In genomic region chr1:182015360-182015759, GRCh38 we compare ENCODE assay signal across 20 cellular contexts. TPM values are rescaled to one million over a fixed set of nuclear protein-coding genes. Genes with fewer than 3 reads are reported as not detected.
DNase-seq lines count a peak whose midpoint lies in the region; ATAC-seq, FAIRE-seq and TF ChIP-seq lines count a peak whose summit lies in the region.
"Had no signal": no experiment of that assay in that cellular context is flagged by ENCODE, and none has a peak within 500 bp of the region (broad histone marks: within the 10 kb centered on the region; RNA-seq: fewer than 3 reads in every experiment).

No MANE protein-coding gene starts in this region.

- CTCF ChIA-PET in GM12878 (lab: Yijun Ruan, JAX): interaction anchor here (1.1 kb wide), 1 partner anchor 9 kb away, joined by 4 read pairs; no protein-coding TSS in a partner anchor

- SMC1A ChIA-PET in GM12878 (lab: Charles Lee; ENCODE audit: uncharacterized antibody, unreplicated experiment): no interaction called here

- no peaks in the 10 kb centered on the region for H3K79me2 ChIP-seq in GM12878 (ENCODE audit: control insufficient read depth, insufficient read depth, low read length)

- peak; percentile 28 for TF ChIP-seq RAD21 in GM12878 (IDR thresholded peaks at IDR 0.05; ENCODE audit: insufficient read depth, low read depth, low read length)

- no peak overlapping the region for H3K4me2 ChIP-seq in GM12878 (ENCODE audit: control insufficient read depth, insufficient read depth)

- DNase-seq in heart left ventricle (no peak), Right ventricle myocardium inferior (ENCODE audit: missing footprints) (no peak), Kasumi-1 (lab: John Stamatoyannopoulos, UW) (peak; percentile 7 to 15), GM12878 (ENCODE audit: low read depth, low spot score) (no peak), DMS114 treated with DMSO at 0.1 percent for 48 hours (lab: John Stamatoyannopoulos, UW; ENCODE audit: unreplicated experiment) (no peak), NCI-H1436 (lab: John Stamatoyannopoulos, UW) (no peak), NCI-H524 (lab: John Stamatoyannopoulos, UW) (no peak)
- DNase-seq: activated CD4-positive, alpha-beta T cell treated with anti-CD3 and anti-CD28 coated beads, Interleukin-2, amount 50 U/mL, for 4 hours; activated naive CD8-positive, alpha-beta T cell treated with anti-CD3 and anti-CD28 coated beads, Interleukin-2, amount 50 U/mL, for 24 hours; activated T-cell treated with anti-CD3 and anti-CD28 coated beads, Interleukin-2, amount 50 U/mL, for 72 hours; caudate nucleus; DMS153; kidney; NCI-H1105 treated with DMSO at 0.1 percent for 48 hours; RPMI8226; stomach; T-helper 9 cell had no signal

- no peak overlapping the region for H3K9ac ChIP-seq in GM12878 (ENCODE audit: control insufficient read depth, insufficient read depth, low read length)

- 75 to 81% (median 77%) methylated on average over 2 of the region's 2 CpGs for WGBS in heart left ventricle, 4 donors
- 13% methylated on average over 2 of the region's 2 CpGs for WGBS in GM12878 (ENCODE audit: insufficient coverage, insufficient replicate concordance, low lambda C conversion rate, missing lambda C conversion rate)

- TF ChIP-seq CTCF in heart left ventricle (IDR thresholded peaks at IDR 0.05) (peak in 8 of 12 donors; percentile 12 to 45 (median 30)), GM12878 (IDR thresholded peaks at IDR 0.05 in 2 of 3, conservative IDR thresholded peaks at IDR 0.05 in 1 of 3; ENCODE audit: control insufficient read depth in 2 of 3, extremely low read depth in 1 of 3, insufficient read depth in 1 of 3, low read depth in 3 of 3, low read length in 3 of 3) (0 out of 6 replicates have a peak, but pooled peaks of 2 of the 3 experiments have one; percentile 4 to 12)

- POLR2A ChIA-PET in GM12878 (lab: Charles Lee): no interaction called here

- TF ChIP-seq POLR2A in heart left ventricle (IDR thresholded peaks at IDR 0.05): no peak
- TF ChIP-seq POLR2A in GM12878 (IDR thresholded peaks at IDR 0.05; ENCODE audit: low read depth, low read length): no peak

- no peak for FAIRE-seq in GM12878 (lab: Jason Lieb, UNC)
- FAIRE-seq: endometrium, kidney had no signal

- ATAC-seq in heart left ventricle (no peak), Right ventricle myocardium inferior (no peak), GM12878 (peak; percentile 45; the same call in 1 of the 3 replicates), GM18498 (IDR thresholded peaks at IDR 0.05; ENCODE audit: unreplicated experiment) (no peak)
- ATAC-seq: activated naive CD8-positive, alpha-beta T cell treated with anti-CD3 and anti-CD28 coated beads, Interleukin-2, amount 50 U/mL, for 24 hours; activated T-cell treated with anti-CD3 and anti-CD28 coated beads, Interleukin-2, amount 50 U/mL, for 72 hours had no signal

- no TSS peak for BruUV-seq in GM12878 (replicated peaks; lab: Mats Ljungman, UMichigan)

- H3K9me3 ChIP-seq in heart left ventricle (peaks cover 0 to 30% (median 5%) of the 10 kb centered on the region in 12 donors), GM12878 (replicated peaks; ENCODE audit: control insufficient read depth, insufficient read depth, low read length) (no peaks in the 10 kb centered on the region)

- H3K27ac ChIP-seq in heart left ventricle (no peak overlapping the region), GM12878 (ENCODE audit: control insufficient read depth, insufficient read depth) (no peak overlapping the region)
- H3K27ac ChIP-seq: stomach had no signal

- H2AFZ ChIP-seq in GM12878 (ENCODE audit: control insufficient read depth, low read depth, low read length): no peak overlapping the region

- H3K27me3 ChIP-seq in heart left ventricle: no peaks in the 10 kb centered on the region
- H3K27me3 ChIP-seq in GM12878 (replicated peaks in 1 of 2; ENCODE audit: control insufficient read depth in 2 of 2, insufficient read depth in 2 of 2, low read length in 1 of 2): no peaks in the 10 kb centered on the region
- H3K27me3 ChIP-seq: stomach had no signal

- RAD21 ChIA-PET in GM12878 (lab: Charles Lee; ENCODE audit: unreplicated experiment): no interaction called here

- intact Hi-C loops in heart left ventricle (cut with DNase I): no loop called here
- intact Hi-C loops in Right ventricle myocardium inferior (cut with DNase I): no loop called here
- intact Hi-C loops in GM12878 (cut with micrococcal nuclease; ENCODE audit: unreplicated experiment): no loop called here

- no peaks in the 10 kb centered on the region for H4K20me1 ChIP-seq in GM12878 (ENCODE audit: control insufficient read depth, insufficient read depth)

- H3K4me3 ChIP-seq in heart left ventricle: no peak overlapping the region
- H3K4me3 ChIP-seq in GM12878: no peak overlapping the region
- H3K4me3 ChIP-seq: stomach had no signal

- no peak for TF ChIP-seq EP300 in GM12878 (IDR thresholded peaks at IDR 0.05; ENCODE audit: borderline replicate concordance in 1 of 2, control insufficient read depth in 1 of 2, low read depth in 2 of 2, low read length in 2 of 2)

- H3K4me1 ChIP-seq in heart left ventricle (no peaks in the 10 kb centered on the region), GM12878 (ENCODE audit: control insufficient read depth, insufficient read depth, low read length) (no peaks in the 10 kb centered on the region)
- H3K4me1 ChIP-seq: stomach had no signal

- in situ Hi-C loops in GM12878 (cut with MboI): no loop called here

- no peaks in the 10 kb centered on the region for H3K36me3 ChIP-seq in heart left ventricle
- H3K36me3 ChIP-seq in GM12878 (ENCODE audit: control insufficient read depth in 2 of 2, insufficient read depth in 2 of 2, low read length in 1 of 2): no peaks in the 10 kb centered on the region
- H3K36me3 ChIP-seq: stomach had no signal

TF ChIP-seq in GM12878, 131 proteins besides CTCF, POLR2A, EP300 and RAD21 (continues in another document):
- TF ChIP-seq IKZF2 (IDR thresholded peaks at IDR 0.05) (no peak), CHD4 (IDR thresholded peaks at IDR 0.05) (no peak), RAD51 (IDR thresholded peaks at IDR 0.05) (no peak), SRF (IDR thresholded peaks at IDR 0.05; ENCODE audit: low read depth in 2 of 2, low read length in 2 of 2) (no peak), E2F8 (IDR thresholded peaks at IDR 0.05; ENCODE audit: low read depth, partially characterized antibody) (no peak), SMARCA5 (IDR thresholded peaks at IDR 0.05) (no peak), ATF3 (IDR thresholded peaks at IDR 0.05; ENCODE audit: borderline replicate concordance, extremely low read depth, low read depth, low read length) (no peak), ELK1 (IDR thresholded peaks at IDR 0.05; ENCODE audit: low read depth, low read length) (no peak)

RNA-seq across cellular contexts. Expression of gene ZNF648, which starts 46.2 kb away (rescaled TPM):
- not detected for total RNA-seq in heart left ventricle
- polyA plus RNA-seq in heart left ventricle: not detected
- not detected for total RNA-seq in Right ventricle myocardium inferior
- 0.15 TPM in 1 of 2 replicates, not detected in the other for total RNA-seq in GM12878 (2013; cell fraction: nucleolus; rRNA removed)
- total RNA-seq in GM12878 (2014; rRNA removed): not detected in 2 replicates
- not detected in 2 replicates for total RNA-seq in GM12878 (2014; rRNA removed; fragmentation: Illumina TruSeq; extraction: Trizol)
- total RNA-seq in GM12878 (2021): not detected in 2 replicates
- not detected for polyA plus RNA-seq in GM12878 (2011; ENCODE audit: low read depth)
- polyA plus RNA-seq in GM12878 (2011; rRNA removed): 0.05 and 0.07 TPM in 2 replicates
- 0.03 and 0.05 TPM in 2 replicates for polyA plus RNA-seq in GM12878 (2011; cell fraction: cytosol; rRNA removed)
- 0.15 and 0.39 TPM in 2 replicates for polyA plus RNA-seq in GM12878 (2011; cell fraction: nucleus; rRNA removed)
- polyA plus RNA-seq in GM12878 (2012): not detected in 2 replicates
- not detected in 2 replicates for polyA plus RNA-seq in GM12878 (2014; fragmentation: Illumina TruSeq; extraction: Trizol)
- not detected for polyA plus RNA-seq in GM12878 (2014; fragmentation: Nextera tagmentation; extraction: Ambion mirVana)
- not detected in 2 replicates for polyA plus RNA-seq in GM12878 (2014; rRNA removed)
- polyA plus RNA-seq in GM12878 (2016; fragmentation: Nextera tagmentation; extraction: Ambion mirVana): not detected
- polyA minus RNA-seq in GM12878 (2011; rRNA and poly(A)+ RNA removed): 0.05 and 0.15 TPM in 2 replicates
- polyA minus RNA-seq in GM12878 (2011; cell fraction: cytosol; rRNA and poly(A)+ RNA removed): not detected in 2 replicates
- polyA minus RNA-seq in GM12878 (2011; cell fraction: nucleus; rRNA and poly(A)+ RNA removed): 0.19 and 0.36 TPM in 2 replicates
- total RNA-seq: glomerular endothelial cell, kidney had no signal

Comparison
In these comparisons a context has a peak if more than half of its experiments do, and no peak if none do; other contexts are left out.
1. DNase-seq: peak in Kasumi-1 (2 of 2); none in heart left ventricle (0 of 5), Right ventricle myocardium inferior (single experiment), GM12878 (single experiment), DMS114 treated with DMSO at 0.1 percent for 48 hours (single experiment), NCI-H1436 (single experiment) and NCI-H524 (0 of 2).